ENCODE assay signal across 17 cellular contexts in the genomic region with DNA sequence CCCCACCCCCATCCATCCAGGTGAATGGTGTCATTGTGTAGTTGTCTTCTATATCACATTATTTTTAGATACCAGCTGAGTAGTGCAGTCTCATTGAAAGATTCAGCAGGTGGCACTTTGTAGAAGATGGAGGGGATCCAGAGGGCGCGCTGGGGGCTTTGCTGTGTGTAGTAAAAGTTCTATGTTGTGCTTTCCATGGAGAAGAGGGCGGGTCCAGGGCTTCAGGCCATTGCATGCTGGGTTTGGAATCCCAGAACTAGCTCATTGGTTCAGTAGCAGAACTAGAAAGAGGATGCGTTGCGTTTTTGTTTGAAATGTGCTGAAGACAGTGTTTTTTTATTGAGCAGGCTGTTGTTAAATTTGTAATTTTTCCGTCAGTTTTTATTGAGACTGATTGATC.
DNase-seq lines count a peak whose midpoint lies in the region; ATAC-seq and TF ChIP-seq lines count a peak whose summit lies in the region.
"Had no signal": no experiment of that assay in that cellular context is flagged by ENCODE, and none has a peak within 500 bp of the region (broad histone marks: within the 10 kb centered on the region; RNA-seq: fewer than 3 reads in every experiment).

No MANE protein-coding gene starts in this region.

- H3K4me3 ChIP-seq in CD4-positive, CD25-positive, alpha-beta regulatory T cell (ENCODE audit: low read depth, low read length), result no peak overlapping the region
- H3K4me3 ChIP-seq in IMR-90 (ENCODE audit: insufficient read depth, low read depth, low read length) (no peak overlapping the region), neuronal stem cell (ENCODE audit: low read length in 2 of 2) (no peak overlapping the region)
- H3K4me3 ChIP-seq: PC-9 had no signal

- H3K79me1 ChIP-seq in IMR-90 (ENCODE audit: low read depth in 1 of 2, low read length in 2 of 2) (peaks cover 9 to 89% of the 10 kb centered on the region in 2 experiments), neuronal stem cell (ENCODE audit: low read depth, low read length) (peaks cover 2% of the 10 kb centered on the region)

- in situ Hi-C loops in IMR-90 (cut with MboI; ENCODE audit: low sequenced_read_pairs), result no loop called here

- no peak overlapping the region for H2AK9ac ChIP-seq in IMR-90 (replicated peaks; ENCODE audit: low read depth, low read length, poor library complexity)

- H3K9me3 ChIP-seq in CD4-positive, CD25-positive, alpha-beta regulatory T cell (ENCODE audit: control insufficient read depth in 2 of 2, low read length in 2 of 2), result no peaks in the 10 kb centered on the region
- no peaks in the 10 kb centered on the region for H3K9me3 ChIP-seq in IMR-90 (ENCODE audit: control insufficient read depth, insufficient read depth, low read length)
- no peaks in the 10 kb centered on the region for H3K9me3 ChIP-seq in neuronal stem cell (replicated peaks in 1 of 2; ENCODE audit: control insufficient read depth in 2 of 2, insufficient read depth in 1 of 2, low read depth in 1 of 2, low read length in 2 of 2)

- H2BK5ac ChIP-seq in IMR-90 (ENCODE audit: low read depth, low read length, poor library complexity, severe bottlenecking) (no peak overlapping the region), neuronal stem cell (ENCODE audit: low read length) (no peak overlapping the region)

- WGBS in IMR-90 (ENCODE audit: extremely low coverage in 2 of 2, insufficient read length in 1 of 2), 2 experiments, result 94% methylated on average over 3 of the region's 6 CpGs; no CpG with 5 or more reads in 1 of the 2 experiments
- WGBS in neuronal stem cell (ENCODE audit: extremely low coverage in 2 of 2, insufficient read length in 2 of 2, insufficient replicate concordance in 1 of 2), 2 donors, result no CpG with 5 or more reads among the region's 6 CpGs

- no peaks in the 10 kb centered on the region for H3K27me3 ChIP-seq in CD4-positive, CD25-positive, alpha-beta regulatory T cell (ENCODE audit: control insufficient read depth, insufficient read depth, low read length)
- no peaks in the 10 kb centered on the region for H3K27me3 ChIP-seq in IMR-90 (ENCODE audit: control insufficient read depth, insufficient read depth, low read length)
- no peaks in the 10 kb centered on the region for H3K27me3 ChIP-seq in neuronal stem cell (ENCODE audit: control insufficient read depth in 3 of 3, insufficient read depth in 3 of 3, low read depth in 1 of 3, low read length in 3 of 3)

- H4K91ac ChIP-seq in IMR-90 (ENCODE audit: insufficient read depth, low read depth, low read length) (no peak overlapping the region), neuronal stem cell (ENCODE audit: low read depth, low read length, poor library complexity) (no peak overlapping the region)

- peaks cover 32% of the 10 kb centered on the region for H3K4me1 ChIP-seq in CD4-positive, CD25-positive, alpha-beta regulatory T cell (ENCODE audit: control insufficient read depth, insufficient read depth, low read length, poor library complexity, severe bottlenecking)
- H3K4me1 ChIP-seq in IMR-90 (ENCODE audit: control insufficient read depth, insufficient read depth, low read length) (peaks cover 31% of the 10 kb centered on the region), neuronal stem cell (ENCODE audit: control insufficient read depth in 2 of 2, insufficient read depth in 1 of 2, low read depth in 1 of 2, low read length in 2 of 2) (peaks cover 5 to 24% of the 10 kb centered on the region in 2 donors)

- POLR2A ChIA-PET in IMR-90 (lab: Charles Lee; ENCODE audit: unreplicated experiment), result no interaction called here

- intact Hi-C loops in IMR-90 (cut with micrococcal nuclease), result loop anchor here (5.0 kb wide), 1 partner anchor 40 kb away; no protein-coding TSS in a partner anchor

- H3K9ac ChIP-seq in IMR-90 (ENCODE audit: low read depth, low read length) (no peak overlapping the region), neuronal stem cell (ENCODE audit: low read depth, low read length, poor library complexity) (no peak overlapping the region)

- no peak for DNase-seq in CD4-positive, CD25-positive, alpha-beta regulatory T cell
- no peak for DNase-seq in IMR-90
- DNase-seq in effector memory CD8-positive, alpha-beta T cell, result no peak
- DNase-seq in neuronal stem cell (ENCODE audit: low spot score), result no peak
- DNase-seq in NCI-H1436 (lab: John Stamatoyannopoulos, UW), result no peak
- no peak for DNase-seq in HPDE6-E6E7 (ENCODE audit: extremely low spot score)
- DNase-seq in activated effector memory CD4-positive, alpha-beta T cell treated with anti-CD3 and anti-CD28 coated beads, Interleukin-2, amount 50 U/mL, for 16 hours, result no peak
- no peak for DNase-seq in SHP77 (lab: John Stamatoyannopoulos, UW)
- DNase-seq: activated CD4-positive, alpha-beta memory T cell treated with anti-CD3 and anti-CD28 coated beads, Interleukin-2, amount 10 ng/mL, durations not matched to agents 7 days and 5 days; activated naive CD4-positive, alpha-beta T cell treated with anti-CD3 and anti-CD28 coated beads, Interleukin-2, amount 50 U/mL, for 16 hours; activated T-cell treated with anti-CD3 and anti-CD28 coated beads, Interleukin-2, amount 50 U/mL, for 48 hours; foreskin fibroblast; GOT3; natural killer cell; NCI-H774; PC-9; stimulated activated CD4-positive, alpha-beta T cell treated with anti-CD3 and anti-CD28 coated beads, Interleukin-4, amount 100 ng/mL, for 24 hours had no signal

- H2AFZ ChIP-seq in IMR-90 (replicated peaks; ENCODE audit: low read length, poor library complexity), result no peak overlapping the region
- H2AFZ ChIP-seq in neuronal stem cell (ENCODE audit: low read length), result no peak overlapping the region
- H2AFZ ChIP-seq: PC-9 had no signal

- H4K5ac ChIP-seq in IMR-90 (ENCODE audit: low read depth, low read length), result no peak overlapping the region

- H2AK5ac ChIP-seq in IMR-90 (ENCODE audit: low read depth, low read length), result no peak overlapping the region
- no peak overlapping the region for H2AK5ac ChIP-seq in neuronal stem cell (ENCODE audit: low read depth, low read length)

- H3K56ac ChIP-seq in IMR-90 (ENCODE audit: extremely low read depth, insufficient read depth, low read length), result no peak overlapping the region

- peaks cover 93% of the 10 kb centered on the region for H4K20me1 ChIP-seq in IMR-90 (ENCODE audit: insufficient read depth, low read length)

- peaks cover 47 to 84% (median 62%) of the 10 kb centered on the region in 4 donors for H3K4me1 Mint-ChIP-seq in CD4-positive, CD25-positive, alpha-beta regulatory T cell
- peaks cover 46 to 58% of the 10 kb centered on the region in 2 donors for H3K4me1 Mint-ChIP-seq in effector memory CD8-positive, alpha-beta T cell (ENCODE audit: low read depth in 2 of 2)

- no peak for TF ChIP-seq POLR2A in IMR-90 (IDR thresholded peaks at IDR 0.05; ENCODE audit: low read depth, low read length)

- peak overlapping the region in 1 of 4 donors; percentile 18 for H3K4me3 Mint-ChIP-seq in CD4-positive, CD25-positive, alpha-beta regulatory T cell
- H3K4me3 Mint-ChIP-seq in effector memory CD8-positive, alpha-beta T cell, result no peak overlapping the region
- H3K4me3 Mint-ChIP-seq: activated CD4-positive, alpha-beta memory T cell treated with anti-CD3 and anti-CD28 coated beads, Interleukin-2, amount 10 ng/mL, durations not matched to agents 7 days and 5 days; natural killer cell had no signal

- H3K27ac Mint-ChIP-seq in CD4-positive, CD25-positive, alpha-beta regulatory T cell, result peak overlapping the region in 2 of 3 donors; percentile 44
- H3K27ac Mint-ChIP-seq in effector memory CD8-positive, alpha-beta T cell, result peak overlapping the region; percentile 44 to 72
- H3K27ac Mint-ChIP-seq: activated CD4-positive, alpha-beta memory T cell treated with anti-CD3 and anti-CD28 coated beads, Interleukin-2, amount 10 ng/mL, durations not matched to agents 7 days and 5 days had no signal

- H3K14ac ChIP-seq in IMR-90 (replicated peaks; ENCODE audit: low read depth, low read length) (peak overlapping the region; percentile 44; the same call in 1 of the 2 replicates), neuronal stem cell (ENCODE audit: low read length) (no peak overlapping the region)

- H2BK15ac ChIP-seq in IMR-90 (ENCODE audit: low read depth, low read length), result no peak overlapping the region
- no peak overlapping the region for H2BK15ac ChIP-seq in neuronal stem cell (ENCODE audit: low read length)

- H3K18ac ChIP-seq in IMR-90 (ENCODE audit: low read depth, low read length) (no peak overlapping the region), neuronal stem cell (ENCODE audit: low read length) (no peak overlapping the region)

- no peak overlapping the region for H2BK12ac ChIP-seq in neuronal stem cell (ENCODE audit: low read length)

- no peaks in the 10 kb centered on the region for H3K27me3 Mint-ChIP-seq in CD4-positive, CD25-positive, alpha-beta regulatory T cell
- no peaks in the 10 kb centered on the region for H3K27me3 Mint-ChIP-seq in effector memory CD8-positive, alpha-beta T cell
- H3K27me3 Mint-ChIP-seq: activated CD4-positive, alpha-beta memory T cell treated with anti-CD3 and anti-CD28 coated beads, Interleukin-2, amount 10 ng/mL, durations not matched to agents 7 days and 5 days had no signal

- H2BK120ac ChIP-seq in IMR-90 (ENCODE audit: low read depth, low read length) (no peak overlapping the region), neuronal stem cell (ENCODE audit: low read depth, low read length) (no peak overlapping the region)

- BruUV-seq in IMR-90 (replicated peaks; lab: Mats Ljungman, UMichigan), result no TSS peak

- no peak for TF ChIP-seq CTCF in IMR-90 (conservative IDR thresholded peaks at IDR 0.05; ENCODE audit: low read depth, low read length)

- H3K4ac ChIP-seq in IMR-90 (ENCODE audit: low read depth, low read length) (no peak overlapping the region), neuronal stem cell (ENCODE audit: low read length) (no peak overlapping the region)

- no peak overlapping the region for H3K27ac ChIP-seq in CD4-positive, CD25-positive, alpha-beta regulatory T cell (ENCODE audit: insufficient read depth, low read length, poor library complexity, severe bottlenecking)
- no peak overlapping the region for H3K27ac ChIP-seq in IMR-90 (ENCODE audit: insufficient read depth, low read length)
- peak overlapping the region; percentile 33 for H3K27ac ChIP-seq in neuronal stem cell (replicated peaks; ENCODE audit: low read length)
- H3K27ac ChIP-seq: PC-9 had no signal

- H3K23ac ChIP-seq in IMR-90 (ENCODE audit: low read depth, low read length) (no peak overlapping the region), neuronal stem cell (ENCODE audit: low read depth, low read length, poor library complexity) (no peak overlapping the region)

- H3K9me3 Mint-ChIP-seq in CD4-positive, CD25-positive, alpha-beta regulatory T cell, result peaks cover 0 to 2% (median 0%) of the 10 kb centered on the region in 7 donors
- H3K9me3 Mint-ChIP-seq in effector memory CD8-positive, alpha-beta T cell, result no peaks in the 10 kb centered on the region
- H3K9me3 Mint-ChIP-seq: activated CD4-positive, alpha-beta memory T cell treated with anti-CD3 and anti-CD28 coated beads, Interleukin-2, amount 10 ng/mL, durations not matched to agents 7 days and 5 days; natural killer cell had no signal

- H3K36me3 Mint-ChIP-seq in CD4-positive, CD25-positive, alpha-beta regulatory T cell, result peaks cover 4% of the 10 kb centered on the region
- H3K36me3 Mint-ChIP-seq in effector memory CD8-positive, alpha-beta T cell (ENCODE audit: insufficient read depth), result peaks cover 4% of the 10 kb centered on the region
- H3K36me3 Mint-ChIP-seq: natural killer cell had no signal

- H2BK20ac ChIP-seq in IMR-90 (ENCODE audit: low read depth, low read length), result no peak overlapping the region

- ATAC-seq in CD4-positive, CD25-positive, alpha-beta regulatory T cell (ENCODE audit: low read depth in 2 of 2), result no peak
- ATAC-seq in IMR-90 (ENCODE audit: low read depth), result no peak
- ATAC-seq in effector memory CD8-positive, alpha-beta T cell (replicated peaks), result no peak
- ATAC-seq: natural killer cell had no signal

- no peak for TF ChIP-seq RAD21 in IMR-90 (IDR thresholded peaks at IDR 0.05; ENCODE audit: low read length)

- dilution Hi-C loops in IMR-90 (cut with HindIII; ENCODE audit: low sequenced_read_pairs, unreplicated experiment), result no loop called here

- H4K8ac ChIP-seq in IMR-90 (ENCODE audit: low read depth in 2 of 2, low read length in 2 of 2), result no peak overlapping the region
- H4K8ac ChIP-seq in neuronal stem cell (ENCODE audit: low read depth, low read length), result no peak overlapping the region

- H3K36me3 ChIP-seq in CD4-positive, CD25-positive, alpha-beta regulatory T cell (ENCODE audit: control insufficient read depth, insufficient read depth, low read length), result no peaks in the 10 kb centered on the region
- no peaks in the 10 kb centered on the region for H3K36me3 ChIP-seq in IMR-90 (ENCODE audit: control insufficient read depth, insufficient read depth, low read length)
- H3K36me3 ChIP-seq in neuronal stem cell (replicated peaks in 1 of 2; ENCODE audit: control insufficient read depth in 2 of 2, insufficient read depth in 2 of 2, low read length in 2 of 2), result no peaks in the 10 kb centered on the region

- peaks cover 38% of the 10 kb centered on the region for H3K9me1 ChIP-seq in IMR-90 (ENCODE audit: insufficient read depth, low read length)

- H3K4me2 ChIP-seq in IMR-90 (ENCODE audit: low read depth, low read length) (no peak overlapping the region), neuronal stem cell (ENCODE audit: insufficient read depth, low read length, poor library complexity, severe bottlenecking) (no peak overlapping the region)
- H3K4me2 ChIP-seq: PC-9 had no signal

- CTCF ChIA-PET in IMR-90 (lab: Yijun Ruan, JAX), result no interaction called here
